In genomic region chr14:28297559-28297958, GRCh38 we compare ENCODE assay signal across 16 cellular contexts.
DNase-seq lines count a peak whose midpoint lies in the region; ATAC-seq and TF ChIP-seq lines count a peak whose summit lies in the region.
"Had no signal": no experiment of that assay in that cellular context is flagged by ENCODE, and none has a peak within 500 bp of the region (broad histone marks: within the 10 kb centered on the region; RNA-seq: fewer than 3 reads in every experiment).

No MANE protein-coding gene starts in this region.

- no peak overlapping the region for H3K4me3 ChIP-seq in astrocyte of the spinal cord (ENCODE audit: low read depth, low read length)
- no peak overlapping the region for H3K4me3 ChIP-seq in stomach
- H3K4me3 ChIP-seq: Peyer's patch, SJCRH30 had no signal

- DNase-seq in RPMI7951 (ENCODE audit: low read depth) (peak; percentile 12), astrocyte of the spinal cord (ENCODE audit: low read depth, low spot score) (peak; percentile 32), fibroblast of the conjunctiva (ENCODE audit: low read depth) (peak; percentile 8), substantia nigra (lab: John Stamatoyannopoulos, UW) (peak in 1 of 49 donors; percentile 6), stomach (no peak)
- no peak for DNase-seq in activated CD4-positive, alpha-beta T cell treated with anti-CD3 and anti-CD28 coated beads, Interleukin-2, amount 50 U/mL, for 4 hours
- DNase-seq: CD4-positive, CD25-positive, alpha-beta regulatory T cell; DND-41; Karpas-422; NCI-H1694; NCI-H2081; NCI-H2171; NCI-H524 treated with DMSO at 0.1 percent for 48 hours; Peyer's patch; SJCRH30 had no signal

- in situ Hi-C loops in astrocyte of the spinal cord (cut with HindIII; ENCODE audit: low sequenced_read_pairs): no loop called here

- TF ChIP-seq EP300 in stomach (IDR thresholded peaks at IDR 0.05): no peak

- intact Hi-C loops in stomach (cut with DNase I; ENCODE audit: low total_unique reads): no loop called here

- no peaks in the 10 kb centered on the region for H3K4me1 ChIP-seq in stomach
- H3K4me1 ChIP-seq: Peyer's patch, SJCRH30 had no signal

- H3K27ac ChIP-seq in substantia nigra (ENCODE audit: low read depth, low read length, poor library complexity, severe bottlenecking) (peak overlapping the region; percentile 68), stomach (no peak overlapping the region)
- H3K27ac ChIP-seq: Peyer's patch, SJCRH30 had no signal

- peaks cover 0 to 16% (median 11%) of the 10 kb centered on the region in 4 donors for H3K9me3 ChIP-seq in stomach
- H3K9me3 ChIP-seq: Peyer's patch, SJCRH30 had no signal

- H3K27me3 ChIP-seq in stomach: no peaks in the 10 kb centered on the region
- H3K27me3 ChIP-seq: Peyer's patch, SJCRH30 had no signal

- ATAC-seq in GM18867 (IDR thresholded peaks at IDR 0.05; ENCODE audit: unreplicated experiment): no peak

- WGBS in stomach, 5 donors: 80 to 93% (median 88%) methylated on average over 1 of the region's 1 CpG

- TF ChIP-seq CTCF in astrocyte of the spinal cord (IDR thresholded peaks at IDR 0.05; ENCODE audit: low read depth, low read length) (no peak), stomach (IDR thresholded peaks at IDR 0.05) (no peak)

- H3K36me3 ChIP-seq in stomach: no peaks in the 10 kb centered on the region
- H3K36me3 ChIP-seq: Peyer's patch, SJCRH30 had no signal

- no peak for TF ChIP-seq POLR2A in stomach (IDR thresholded peaks at IDR 0.05)

Comparison
In these comparisons a context has a peak if more than half of its experiments do, and no peak if none do; other contexts are left out.
1. DNase-seq: peak in RPMI7951 (single experiment), astrocyte of the spinal cord (single experiment) and fibroblast of the conjunctiva (single experiment); none in activated CD4-positive, alpha-beta T cell treated with anti-CD3 and anti-CD28 coated beads, Interleukin-2, amount 50 U/mL, for 4 hours (0 of 2) and stomach (single experiment).